20 cellular contexts compared by ENCODE assay signal in the genomic region with DNA sequence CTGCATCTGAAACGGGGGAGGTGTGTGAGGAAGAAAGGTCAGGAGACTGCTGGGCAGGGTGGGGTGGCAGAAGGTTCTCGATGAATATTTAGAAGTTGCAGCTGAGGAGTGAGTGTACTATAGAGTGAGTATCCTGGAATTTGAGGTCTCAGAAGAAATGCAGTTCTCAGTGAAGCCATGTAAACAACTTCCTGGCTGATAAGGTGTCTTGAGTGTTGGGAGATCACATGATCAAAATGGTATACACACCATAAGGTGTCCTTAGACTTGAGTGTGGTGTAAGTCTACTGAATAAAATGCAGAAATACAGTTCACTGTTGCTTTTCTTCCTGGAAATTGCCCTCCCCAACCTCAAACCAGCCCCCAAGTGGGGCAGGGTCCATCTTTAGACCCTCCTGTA. TPM values are rescaled to one million over a fixed set of nuclear protein-coding genes. Genes with fewer than 3 reads are reported as not detected.
DNase-seq lines count a peak whose midpoint lies in the region; ATAC-seq and TF ChIP-seq lines count a peak whose summit lies in the region.
"Had no signal": no experiment of that assay in that cellular context is flagged by ENCODE, and none has a peak within 500 bp of the region (broad histone marks: within the 10 kb centered on the region; RNA-seq: fewer than 3 reads in every experiment).

No MANE protein-coding gene starts in this region.

- ATAC-seq in activated naive CD8-positive, alpha-beta T cell treated with anti-CD3 and anti-CD28 coated beads, Interleukin-2, amount 50 U/mL, for 24 hours: no peak
- ATAC-seq in right lobe of liver: no peak
- ATAC-seq in GM19023 (IDR thresholded peaks at IDR 0.05; ENCODE audit: unreplicated experiment): no peak
- ATAC-seq: GM12878 had no signal

- no peak overlapping the region for H3K4me3 Mint-ChIP-seq in activated naive CD8-positive, alpha-beta T cell treated with anti-CD3 and anti-CD28 coated beads, Interleukin-2, amount 50 U/mL, for 24 hours
- H3K4me3 Mint-ChIP-seq in activated naive CD8-positive, alpha-beta T cell treated with anti-CD3 and anti-CD28 coated beads for 36 hours: no peak overlapping the region
- H3K4me3 Mint-ChIP-seq in endodermal cell: no peak overlapping the region
- H3K4me3 Mint-ChIP-seq: CD8-positive, alpha-beta memory T cell had no signal

- peak overlapping the region; percentile 52 for H3K27ac Mint-ChIP-seq in activated naive CD8-positive, alpha-beta T cell treated with anti-CD3 and anti-CD28 coated beads, Interleukin-2, amount 50 U/mL, for 24 hours
- H3K27ac Mint-ChIP-seq in activated naive CD8-positive, alpha-beta T cell treated with anti-CD3 and anti-CD28 coated beads for 36 hours: no peak overlapping the region
- no peak overlapping the region for H3K27ac Mint-ChIP-seq in endodermal cell
- H3K27ac Mint-ChIP-seq: CD8-positive, alpha-beta memory T cell had no signal

- H3K27me3 ChIP-seq in endodermal cell (ENCODE audit: control insufficient read depth, insufficient read depth, low read length, poor library complexity, severe bottlenecking) (no peaks in the 10 kb centered on the region), mucosa of rectum (ENCODE audit: control insufficient read depth in 2 of 2, insufficient read depth in 2 of 2, low read length in 2 of 2) (no peaks in the 10 kb centered on the region), right lobe of liver (no peaks in the 10 kb centered on the region)

- no peak for DNase-seq in activated naive CD8-positive, alpha-beta T cell treated with anti-CD3 and anti-CD28 coated beads, Interleukin-2, amount 50 U/mL, for 24 hours
- no peak for DNase-seq in activated naive CD8-positive, alpha-beta T cell treated with anti-CD3 and anti-CD28 coated beads for 36 hours
- DNase-seq in endodermal cell (no peak), right lobe of liver (no peak), GF-D8 (lab: John Stamatoyannopoulos, UW) (no peak)
- no peak for DNase-seq in activated CD8-positive, alpha-beta memory T cell treated with anti-CD3 and anti-CD28 coated beads, Interleukin-2, amount 50 U/mL, for 48 hours
- DNase-seq: CD8-positive, alpha-beta memory T cell; DMS79 treated with DMSO at 0.1 percent for 48 hours; GM23248; KG1; NCI-H146; NCI-H2081; NCI-H510A; NCI-H82; Right ventricle myocardium superior had no signal

- H3K27me3 Mint-ChIP-seq in activated naive CD8-positive, alpha-beta T cell treated with anti-CD3 and anti-CD28 coated beads, Interleukin-2, amount 50 U/mL, for 24 hours: peaks cover 5% of the 10 kb centered on the region
- H3K27me3 Mint-ChIP-seq in activated naive CD8-positive, alpha-beta T cell treated with anti-CD3 and anti-CD28 coated beads for 36 hours: peaks cover 11% of the 10 kb centered on the region
- no peaks in the 10 kb centered on the region for H3K27me3 Mint-ChIP-seq in endodermal cell (ENCODE audit: insufficient read depth)

- peaks cover 38% of the 10 kb centered on the region for H3K36me3 Mint-ChIP-seq in activated naive CD8-positive, alpha-beta T cell treated with anti-CD3 and anti-CD28 coated beads, Interleukin-2, amount 50 U/mL, for 24 hours (ENCODE audit: low read depth)
- peaks cover 23% of the 10 kb centered on the region for H3K36me3 Mint-ChIP-seq in activated naive CD8-positive, alpha-beta T cell treated with anti-CD3 and anti-CD28 coated beads for 36 hours
- H3K36me3 Mint-ChIP-seq in endodermal cell (ENCODE audit: low read depth): peaks cover 29% of the 10 kb centered on the region

- H3K9ac ChIP-seq in endodermal cell (ENCODE audit: extremely low read depth, low read length, poor library complexity, severe bottlenecking) (no peak overlapping the region), mucosa of rectum (ENCODE audit: low read depth in 1 of 2, low read length in 2 of 2) (no peak overlapping the region)
- H3K9ac ChIP-seq: BLaER1 treated with 17β-estradiol and CSF1 and Interleukin-3, amounts not matched to agents 10 nM and 100 nM; GM23248 had no signal

- H3K9me3 ChIP-seq in endodermal cell (ENCODE audit: control insufficient read depth, low read length) (no peaks in the 10 kb centered on the region), mucosa of rectum (ENCODE audit: control insufficient read depth in 2 of 2, low read length in 2 of 2) (no peaks in the 10 kb centered on the region), right lobe of liver (no peaks in the 10 kb centered on the region)
- H3K9me3 ChIP-seq: BLaER1 treated with 17β-estradiol and CSF1 and Interleukin-3, amounts not matched to agents 10 nM and 100 nM had no signal

- no peaks in the 10 kb centered on the region for H3K9me3 Mint-ChIP-seq in activated naive CD8-positive, alpha-beta T cell treated with anti-CD3 and anti-CD28 coated beads, Interleukin-2, amount 50 U/mL, for 24 hours
- H3K9me3 Mint-ChIP-seq in activated naive CD8-positive, alpha-beta T cell treated with anti-CD3 and anti-CD28 coated beads for 36 hours: no peaks in the 10 kb centered on the region
- no peaks in the 10 kb centered on the region for H3K9me3 Mint-ChIP-seq in endodermal cell
- H3K9me3 Mint-ChIP-seq: CD8-positive, alpha-beta memory T cell had no signal

- H3K4me3 ChIP-seq in endodermal cell (ENCODE audit: low read length): peak overlapping the region; percentile 66
- no peak overlapping the region for H3K4me3 ChIP-seq in mucosa of rectum (ENCODE audit: low read length in 2 of 2)
- H3K4me3 ChIP-seq in right lobe of liver: no peak overlapping the region
- H3K4me3 ChIP-seq: BLaER1 treated with 17β-estradiol and CSF1 and Interleukin-3, amounts not matched to agents 10 nM and 100 nM; GM12878; GM23248 had no signal

- H3K36me3 ChIP-seq in endodermal cell (ENCODE audit: control insufficient read depth, insufficient read depth, low read length) (peaks cover 60% of the 10 kb centered on the region), mucosa of rectum (ENCODE audit: control insufficient read depth in 2 of 2, insufficient read depth in 2 of 2, low read length in 2 of 2) (peaks cover 0 to 2% of the 10 kb centered on the region in 2 donors), right lobe of liver (no peaks in the 10 kb centered on the region)

- H3K4me1 ChIP-seq in endodermal cell (ENCODE audit: control insufficient read depth, insufficient read depth, low read length) (peaks cover 27% of the 10 kb centered on the region), mucosa of rectum (ENCODE audit: control insufficient read depth in 2 of 2, insufficient read depth in 2 of 2, low read length in 2 of 2) (peaks cover 56 to 72% of the 10 kb centered on the region in 2 donors), right lobe of liver (peaks cover 0 to 6% (median 0%) of the 10 kb centered on the region in 4 donors)

- H3K27ac ChIP-seq in endodermal cell (ENCODE audit: low read depth, low read length): no peak overlapping the region
- peak overlapping the region; percentile 40 to 53 for H3K27ac ChIP-seq in mucosa of rectum (ENCODE audit: low read depth in 2 of 2, low read length in 2 of 2)
- no peak overlapping the region for H3K27ac ChIP-seq in right lobe of liver
- H3K27ac ChIP-seq: GM23248 had no signal

- intact Hi-C loops in right lobe of liver (cut with DNase I): no loop called here

- peaks cover 30% of the 10 kb centered on the region for H3K4me1 Mint-ChIP-seq in activated naive CD8-positive, alpha-beta T cell treated with anti-CD3 and anti-CD28 coated beads, Interleukin-2, amount 50 U/mL, for 24 hours
- H3K4me1 Mint-ChIP-seq in activated naive CD8-positive, alpha-beta T cell treated with anti-CD3 and anti-CD28 coated beads for 36 hours: peaks cover 25% of the 10 kb centered on the region
- peaks cover 11% of the 10 kb centered on the region for H3K4me1 Mint-ChIP-seq in endodermal cell
- H3K4me1 Mint-ChIP-seq: CD8-positive, alpha-beta memory T cell had no signal

- TF ChIP-seq CTCF in endodermal cell (conservative IDR thresholded peaks at IDR 0.05): no peak
- TF ChIP-seq CTCF in right lobe of liver (IDR thresholded peaks at IDR 0.05): no peak

- no peak for TF ChIP-seq POLR2A in right lobe of liver (IDR thresholded peaks at IDR 0.05)

- 90 to 92% methylated on average over 2 of the region's 2 CpGs for WGBS in endodermal cell (ENCODE audit: insufficient coverage in 1 of 2, insufficient read length in 1 of 2), 2 experiments
- WGBS in right lobe of liver (ENCODE audit: insufficient coverage, low coverage, low lambda C conversion rate, missing lambda C conversion rate): 67% methylated on average over 1 of the region's 2 CpGs

RNA-seq across cellular contexts. Expression of gene B3GNT5, which starts 9.9 kb away (rescaled TPM):
- total RNA-seq in activated naive CD8-positive, alpha-beta T cell treated with anti-CD3 and anti-CD28 coated beads for 36 hours: 10 to 100 TPM; 11.3 to 13.3 TPM
- total RNA-seq in endodermal cell (10 to 100 TPM; 10.5 to 18.0 TPM), right lobe of liver (10 to 100 TPM in 2 of 6 experiments, 1 to 10 TPM in 2, under 1 TPM in 2; 0.27 to 12.5 (median 5.5) TPM)
- 31.3 TPM for polyA plus RNA-seq in endodermal cell (2013, experiment 1 of 2)
- polyA plus RNA-seq in endodermal cell (2013, experiment 2 of 2): 31.5 TPM
- total RNA-seq: G401 had no signal
- polyA plus RNA-seq: CD8-positive, alpha-beta memory T cell had no signal

Comparison
In these comparisons a context has a peak if more than half of its experiments do, and no peak if none do; other contexts are left out.
1. H3K27ac ChIP-seq: peak in mucosa of rectum (2 of 2); none in endodermal cell (single experiment) and right lobe of liver (0 of 3).